Comparison of ENCODE assay signal across 17 cellular contexts in the genomic region with DNA sequence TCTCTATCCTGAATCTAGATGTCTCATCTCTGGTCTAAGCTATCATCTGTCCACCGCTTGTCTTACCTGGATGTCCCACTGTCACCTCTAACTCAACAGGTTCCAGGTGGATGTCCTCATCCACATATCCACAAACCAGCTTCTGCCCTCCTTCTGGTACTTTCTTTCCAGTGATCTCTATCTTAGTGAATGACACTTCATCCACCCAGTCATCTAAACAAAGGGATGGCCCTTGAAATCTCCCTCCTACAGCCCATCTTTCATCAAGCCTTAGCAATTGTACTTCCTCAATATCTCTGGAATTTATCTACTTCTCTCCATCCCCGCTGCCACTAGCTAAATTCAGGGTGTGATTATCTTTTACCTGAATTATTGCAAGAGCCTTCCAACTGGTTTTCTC. TPM values are rescaled to one million over a fixed set of nuclear protein-coding genes. Genes with fewer than 3 reads are reported as not detected.
DNase-seq lines count a peak whose midpoint lies in the region; ATAC-seq, FAIRE-seq and TF ChIP-seq lines count a peak whose summit lies in the region.
"Had no signal": no experiment of that assay in that cellular context is flagged by ENCODE, and none has a peak within 500 bp of the region (broad histone marks: within the 10 kb centered on the region; RNA-seq: fewer than 3 reads in every experiment).

No MANE protein-coding gene starts in this region.

- no peaks in the 10 kb centered on the region for H3K9me3 ChIP-seq in left ventricle myocardium inferior (replicated peaks)
- H3K9me3 ChIP-seq in heart left ventricle = no peaks in the 10 kb centered on the region
- no peaks in the 10 kb centered on the region for H3K9me3 ChIP-seq in H1 (ENCODE audit: insufficient read depth in 2 of 2, low read depth in 1 of 2, low read length in 1 of 2)
- no peaks in the 10 kb centered on the region for H3K9me3 ChIP-seq in gastrocnemius medialis
- H3K9me3 ChIP-seq: A549, SJSA1 had no signal

- no peak overlapping the region for H3K9ac ChIP-seq in H1 (replicated peaks in 1 of 4; ENCODE audit: extremely low read depth in 1 of 4, low read depth in 3 of 4, low read length in 3 of 4)

- H3K23me2 ChIP-seq in H1 (ENCODE audit: low read depth, low read length) = no peaks in the 10 kb centered on the region; the same call in 1 of the 2 replicates

- intact Hi-C loops in left ventricle myocardium inferior (cut with micrococcal nuclease) = no loop called here
- intact Hi-C loops in heart left ventricle (cut with DNase I) = loop anchor here in 2 of 10 donors (5.0 kb wide), 1 partner anchor 37 kb away; no protein-coding TSS in a partner anchor
- intact Hi-C loops in gastrocnemius medialis (cut with DNase I; ENCODE audit: low total_unique reads) = no loop called here

- TF ChIP-seq CTCF in left ventricle myocardium inferior (IDR thresholded peaks at IDR 0.05; ENCODE audit: borderline replicate concordance) (no peak), heart left ventricle (IDR thresholded peaks at IDR 0.05) (no peak), H1 (IDR thresholded peaks at IDR 0.05; ENCODE audit: control extremely low read depth in 1 of 3, insufficient read depth in 1 of 3, low read depth in 1 of 3, low read length in 3 of 3) (no peak), gastrocnemius medialis (IDR thresholded peaks at IDR 0.05 in 4 of 5, conservative IDR thresholded peaks at IDR 0.05 in 1 of 5) (no peak)

- no peak overlapping the region for H3K14ac ChIP-seq in H1 (ENCODE audit: insufficient read length)

- H3K23ac ChIP-seq in H1 (ENCODE audit: insufficient read length) = no peak overlapping the region

- no peak for TF ChIP-seq EP300 in H1 (IDR thresholded peaks at IDR 0.05; ENCODE audit: borderline replicate concordance in 1 of 2, low read depth in 2 of 2, low read length in 2 of 2)

- H3K27ac ChIP-seq in left ventricle myocardium inferior (replicated peaks) (peak overlapping the region; percentile 87), heart left ventricle (peak overlapping the region in 4 of 12 donors; percentile 61 to 71 (median 65)), H1 (ENCODE audit: low read depth, low read length) (no peak overlapping the region), gastrocnemius medialis (peak overlapping the region; percentile 79 to 83 (median 80))
- H3K27ac ChIP-seq: A549, SJSA1 had no signal

- H2AK5ac ChIP-seq in H1 (ENCODE audit: low read depth, low read length) = no peak overlapping the region

- H3K56ac ChIP-seq in H1 (replicated peaks; ENCODE audit: insufficient read length, low read depth, low read length) = no peak overlapping the region

- H3K4me3 ChIP-seq in left ventricle myocardium inferior (no peak overlapping the region), heart left ventricle (no peak overlapping the region), H1 (ENCODE audit: extremely low read depth in 1 of 4, insufficient read depth in 2 of 4, low read depth in 3 of 4, low read length in 4 of 4) (no peak overlapping the region), gastrocnemius medialis (no peak overlapping the region)
- H3K4me3 ChIP-seq: A549, SJSA1 had no signal

- H3K4me2 ChIP-seq in H1 (ENCODE audit: insufficient read depth in 1 of 2, low read depth in 2 of 2, low read length in 2 of 2) = peak overlapping the region in 1 of 2 experiments; percentile 43; a peak in 2 of 4 replicates
- H3K4me2 ChIP-seq: A549 had no signal

- no peaks in the 10 kb centered on the region for H3K27me3 ChIP-seq in left ventricle myocardium inferior (ENCODE audit: low read depth)
- H3K27me3 ChIP-seq in heart left ventricle = no peaks in the 10 kb centered on the region
- no peaks in the 10 kb centered on the region for H3K27me3 ChIP-seq in H1 (replicated peaks in 1 of 4; ENCODE audit: control insufficient read depth in 3 of 4, extremely low read depth in 1 of 4, insufficient read depth in 3 of 4, low read length in 3 of 4)
- no peaks in the 10 kb centered on the region for H3K27me3 ChIP-seq in gastrocnemius medialis
- H3K27me3 ChIP-seq: SJSA1 had no signal

- H4K20me1 ChIP-seq in H1 (replicated peaks in 1 of 2; ENCODE audit: control insufficient read depth in 1 of 2, insufficient read depth in 2 of 2, low read length in 2 of 2) = no peaks in the 10 kb centered on the region

- H2BK12ac ChIP-seq in H1 (ENCODE audit: low read depth, low read length) = 0 out of 2 replicates have a peak overlapping the region, but pooled peaks have one; percentile 19

- no peak for ATAC-seq in heart left ventricle
- ATAC-seq in gastrocnemius medialis = no peak
- ATAC-seq: A549, Right ventricle myocardium inferior had no signal

- H2BK15ac ChIP-seq in H1 (ENCODE audit: low read length) = no peak overlapping the region

- H3K18ac ChIP-seq in H1 (ENCODE audit: extremely low read depth, low read length) = 0 out of 2 replicates have a peak overlapping the region, but pooled peaks have one; percentile 40

- DNase-seq in left ventricle myocardium inferior = no peak
- DNase-seq in heart left ventricle = no peak
- DNase-seq in H1 (ENCODE audit: low read depth in 1 of 2, low spot score in 2 of 2) = no peak
- no peak for DNase-seq in gastrocnemius medialis
- DNase-seq in dedifferentiated amniotic fluid mesenchymal stem cell (ENCODE audit: extremely low spot score) = no peak
- no peak for DNase-seq in activated naive CD4-positive, alpha-beta T cell treated with Interleukin-2 at 50 U/mL for 16 hours
- DNase-seq in NCI-H2029 (lab: John Stamatoyannopoulos, UW) = no peak
- DNase-seq: DMS53, GDM1, Kasumi-1, NCI-H1694, NCI-H446, OCI-M1 had no signal

- H4K5ac ChIP-seq in H1 (ENCODE audit: insufficient read length, low read depth, low read length) = no peak overlapping the region

- H3K79me1 ChIP-seq in H1 (ENCODE audit: low read depth, low read length) = no peaks in the 10 kb centered on the region

- no peak overlapping the region for H2BK120ac ChIP-seq in H1 (replicated peaks; ENCODE audit: low read depth, low read length)

- TF ChIP-seq RAD21 in H1 (IDR thresholded peaks at IDR 0.05 in 1 of 2, conservative IDR thresholded peaks at IDR 0.05 in 1 of 2; ENCODE audit: low read depth in 2 of 2, low read length in 2 of 2) = no peak

- no peak overlapping the region for H4K91ac ChIP-seq in H1 (replicated peaks; ENCODE audit: insufficient read length, low read length)

- no peak overlapping the region for H3K4ac ChIP-seq in H1 (replicated peaks; ENCODE audit: insufficient read length, low read depth, low read length)

- H2BK5ac ChIP-seq in H1 (ENCODE audit: low read depth, low read length) = no peak overlapping the region; the same call in 1 of the 2 replicates

- POLR2A ChIA-PET in H1 (lab: Charles Lee; ENCODE audit: partially characterized antibody) = interaction anchor here (0.6 to 7.2 kb wide), 7 partner anchors 16 to 59 kb away, joined by 3 to 72 read pairs (median 5); partner anchors contain the start of gene SERBP1

- CTCF ChIA-PET in H1 (lab: Charles Lee; ENCODE audit: partially characterized antibody) = interaction anchor here (0.8 to 2.2 kb wide), 13 partner anchors 9 to 296 kb away, joined by 3 to 7 read pairs (median 4); no protein-coding TSS in a partner anchor

- no peaks in the 10 kb centered on the region for H3K79me2 ChIP-seq in H1 (ENCODE audit: control insufficient read depth in 1 of 2, insufficient read depth in 2 of 2, low read length in 2 of 2)

- H4K8ac ChIP-seq in H1 (ENCODE audit: extremely low read depth, insufficient read depth, low read length) = no peak overlapping the region

- no peak overlapping the region for H2AFZ ChIP-seq in H1 (ENCODE audit: low read length)

- H2BK20ac ChIP-seq in H1 (ENCODE audit: low read length) = no peak overlapping the region

- TF ChIP-seq POLR2A in heart left ventricle (IDR thresholded peaks at IDR 0.05) (no peak), H1 (IDR thresholded peaks at IDR 0.05; ENCODE audit: control extremely low read depth in 1 of 2, low read depth in 2 of 2, low read length in 2 of 2) (no peak), gastrocnemius medialis (IDR thresholded peaks at IDR 0.05) (no peak)

- no peak for FAIRE-seq in H1 (lab: Jason Lieb, UNC)
- FAIRE-seq: A549, H54 had no signal

- H3K36me3 ChIP-seq in left ventricle myocardium inferior = no peaks in the 10 kb centered on the region
- H3K36me3 ChIP-seq in heart left ventricle = no peaks in the 10 kb centered on the region
- no peaks in the 10 kb centered on the region; a peak in 1 of 8 replicates for H3K36me3 ChIP-seq in H1 (ENCODE audit: control insufficient read depth in 2 of 4, insufficient read depth in 4 of 4, low read length in 3 of 4)
- no peaks in the 10 kb centered on the region for H3K36me3 ChIP-seq in gastrocnemius medialis
- H3K36me3 ChIP-seq: SJSA1 had no signal

- peaks cover 45% of the 10 kb centered on the region for H3K4me1 ChIP-seq in left ventricle myocardium inferior
- H3K4me1 ChIP-seq in heart left ventricle = peaks cover 0 to 42% (median 15%) of the 10 kb centered on the region in 12 donors
- peaks cover 4 to 21% (median 17%) of the 10 kb centered on the region in 4 experiments; a peak in 6 of 7 replicates for H3K4me1 ChIP-seq in H1 (replicated peaks in 1 of 4; ENCODE audit: control insufficient read depth in 3 of 4, insufficient read depth in 4 of 4, low read length in 3 of 4)
- peaks cover 44 to 51% of the 10 kb centered on the region in 2 donors for H3K4me1 ChIP-seq in gastrocnemius medialis
- H3K4me1 ChIP-seq: A549, SJSA1 had no signal

- in situ Hi-C loops in gastrocnemius medialis (cut with MboI; ENCODE audit: low sequenced_read_pairs in 4 of 4) = no loop called here

- WGBS in heart left ventricle, 4 donors = 91 to 98% (median 97%) methylated on average over 2 of the region's 2 CpGs
- WGBS in H1 (ENCODE audit: extremely low coverage in 1 of 2, insufficient coverage in 1 of 2, insufficient read length in 1 of 2, insufficient replicate concordance in 2 of 2, low coverage in 1 of 2, low lambda C conversion rate in 2 of 2, missing lambda C conversion rate in 1 of 2), 2 experiments = 89% methylated on average over 2 of the region's 2 CpGs; no CpG with 5 or more reads in 1 of the 2 experiments

TF ChIP-seq in H1, 55 proteins besides CTCF, POLR2A, EP300 and RAD21 (continues in another document):
- TF ChIP-seq TAF7 (optimal IDR thresholded peaks at IDR 0.05; ENCODE audit: borderline replicate concordance, low read depth, low read length) = no peak
- TF ChIP-seq TBP (IDR thresholded peaks at IDR 0.05; ENCODE audit: low read depth, low read length) = no peak
- TF ChIP-seq MAFK (IDR thresholded peaks at IDR 0.05; ENCODE audit: low read depth, low read length) = no peak

RNA-seq across cellular contexts. Expression of gene SERBP1, which starts 33.9 kb away (rescaled TPM):
- total RNA-seq in left ventricle myocardium inferior (125 TPM), heart left ventricle (100 to 1,000 TPM; 125 to 163 (median 148) TPM), gastrocnemius medialis (100 to 1,000 TPM; 249 to 353 (median 311) TPM)
- polyA plus RNA-seq in heart left ventricle (100 to 1,000 TPM in 1 of 2 donors, 10 to 100 TPM in 1; 68.8 to 197 TPM), H1 (2011; rRNA removed) (220 and 229 TPM in 2 replicates)
- 536 and 539 TPM in 2 replicates for total RNA-seq in H1 (2021; fragmentation: NEBNext Ultra II Directional; extraction: Animal tissue kit (Norgen Biotek cat#: 25700))
- polyA plus RNA-seq in H1 (2011; cell fraction: cytosol; rRNA removed) = 513 TPM
- 129 TPM for polyA plus RNA-seq in H1 (2011; cell fraction: nucleus; rRNA removed)
- polyA plus RNA-seq in H1 (2012, experiment 1 of 2) = 435 to 536 TPM (median 461 TPM) in 4 replicates
- polyA plus RNA-seq in H1 (2012, experiment 2 of 2) = 73.0 TPM
- polyA plus RNA-seq in H1 (2013, experiment 1 of 2) = 541 TPM
- 542 TPM for polyA plus RNA-seq in H1 (2013, experiment 2 of 2)
- 94.6 and 100 TPM in 2 replicates for polyA minus RNA-seq in H1 (2011; rRNA and poly(A)+ RNA removed)
- polyA minus RNA-seq in H1 (2011; cell fraction: cytosol; rRNA and poly(A)+ RNA removed) = 229 TPM
- 159 TPM for polyA minus RNA-seq in H1 (2011; cell fraction: nucleus; rRNA and poly(A)+ RNA removed)
